18 cellular contexts compared by ENCODE assay signal in the genomic region with DNA sequence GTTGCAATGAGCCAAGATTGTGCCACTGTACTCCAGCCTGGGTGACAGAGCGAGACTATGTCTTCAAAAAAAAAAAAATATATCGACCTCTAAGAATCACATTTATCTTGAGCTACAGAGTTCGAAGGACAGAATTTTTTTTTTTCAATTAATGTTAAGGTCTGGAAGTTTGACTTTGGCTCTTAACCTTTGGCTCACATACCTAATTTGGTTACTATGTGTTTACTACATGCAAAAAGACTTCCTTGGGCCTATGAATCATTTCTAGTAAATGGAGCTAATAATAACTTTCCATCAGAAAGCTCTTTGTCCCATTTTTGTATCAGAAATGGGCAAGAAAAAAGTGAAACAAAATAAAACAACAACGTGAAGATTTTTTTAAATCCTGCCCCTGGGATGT.
DNase-seq lines count a peak whose midpoint lies in the region; ATAC-seq and TF ChIP-seq lines count a peak whose summit lies in the region.
"Had no signal": no experiment of that assay in that cellular context is flagged by ENCODE, and none has a peak within 500 bp of the region (broad histone marks: within the 10 kb centered on the region; RNA-seq: fewer than 3 reads in every experiment).

No MANE protein-coding gene starts in this region.

- H2AFZ ChIP-seq in IMR-90 (replicated peaks; ENCODE audit: low read length, poor library complexity), result no peak overlapping the region

- DNase-seq in AG20443 (ENCODE audit: low spot score) (peak; percentile 54), IMR-90 (peak; percentile 31), chondrocyte (ENCODE audit: low spot score) (no peak), myocyte (ENCODE audit: low read depth) (peak; percentile 35), iPS-NIHi7 (ENCODE audit: extremely low spot score) (no peak), MG63 (no peak)
- DNase-seq in stimulated activated CD4-positive, alpha-beta T cell treated with anti-CD3 and anti-CD28 coated beads, Interleukin-4, amount 100 ng/mL, for 4 hours, result no peak
- no peak for DNase-seq in activated T-cell treated with anti-CD3 and anti-CD28 coated beads, Interleukin-2, amount 50 U/mL, for 24 hours
- DNase-seq: activated CD4-positive, alpha-beta T cell treated with anti-CD3 and anti-CD28 coated beads, Interleukin-2, amount 50 U/mL, for 4 hours; activated T-cell treated with anti-CD3 and anti-CD28 coated beads, Interleukin-2, amount 50 U/mL, for 4 hours; gastrocnemius medialis; lower lobe of right lung; naive thymus-derived CD8-positive, alpha-beta T cell; NCI-H2107; NCI-H526; posterior cingulate gyrus had no signal

- no peak; the same call in 1 of the 2 replicates for ATAC-seq in IMR-90 (ENCODE audit: low read depth)
- ATAC-seq: activated naive CD4-positive, alpha-beta T cell treated with anti-CD3 and anti-CD28 coated beads, Interleukin-2, amount 50 U/mL, for 72 hours; activated T-cell treated with anti-CD3 and anti-CD28 coated beads, Interleukin-2, amount 50 U/mL, for 4 hours; gastrocnemius medialis; lower lobe of right lung; naive thymus-derived CD8-positive, alpha-beta T cell; Panc1 had no signal

- no peaks in the 10 kb centered on the region for H3K9me3 ChIP-seq in IMR-90 (ENCODE audit: control insufficient read depth, insufficient read depth, low read length)
- H3K9me3 ChIP-seq in MG63, result no peaks in the 10 kb centered on the region
- H3K9me3 ChIP-seq: gastrocnemius medialis, lower lobe of right lung had no signal

- dilution Hi-C loops in IMR-90 (cut with HindIII; ENCODE audit: low sequenced_read_pairs, unreplicated experiment), result no loop called here

- H2BK120ac ChIP-seq in IMR-90 (ENCODE audit: low read depth, low read length), result no peak overlapping the region

- H4K5ac ChIP-seq in IMR-90 (ENCODE audit: low read depth, low read length), result no peak overlapping the region

- H3K4me1 Mint-ChIP-seq in chondrocyte (ENCODE audit: low read depth), result peaks cover 14% of the 10 kb centered on the region
- H3K4me1 Mint-ChIP-seq in activated T-cell treated with anti-CD3 and anti-CD28 coated beads, Interleukin-2, amount 50 U/mL, for 24 hours (ENCODE audit: low read depth), result no peaks in the 10 kb centered on the region

- H4K20me1 ChIP-seq in IMR-90 (ENCODE audit: insufficient read depth, low read length), result no peaks in the 10 kb centered on the region

- no peak for TF ChIP-seq CTCF in IMR-90 (conservative IDR thresholded peaks at IDR 0.05; ENCODE audit: low read depth, low read length)
- no peak for TF ChIP-seq CTCF in chondrocyte (IDR thresholded peaks at IDR 0.05)

- POLR2A ChIA-PET in IMR-90 (lab: Charles Lee; ENCODE audit: unreplicated experiment), result no interaction called here

- TF ChIP-seq RAD21 in IMR-90 (IDR thresholded peaks at IDR 0.05; ENCODE audit: low read length), result no peak

- WGBS in IMR-90 (ENCODE audit: extremely low coverage in 2 of 2, insufficient read length in 1 of 2), 2 experiments, result no CpG with 5 or more reads among the region's 4 CpGs

- H2BK20ac ChIP-seq in IMR-90 (ENCODE audit: low read depth, low read length), result no peak overlapping the region

- H3K27ac Mint-ChIP-seq in chondrocyte (ENCODE audit: unreplicated experiment), result peak overlapping the region; percentile 25
- H3K27ac Mint-ChIP-seq in activated T-cell treated with anti-CD3 and anti-CD28 coated beads, Interleukin-2, amount 50 U/mL, for 24 hours, result no peak overlapping the region
- H3K27ac Mint-ChIP-seq: activated naive CD4-positive, alpha-beta T cell treated with anti-CD3 and anti-CD28 coated beads, Interleukin-2, amount 50 U/mL, for 72 hours; naive thymus-derived CD8-positive, alpha-beta T cell had no signal

- no peak overlapping the region for H2AK5ac ChIP-seq in IMR-90 (ENCODE audit: low read depth, low read length)

- no peak overlapping the region for H4K8ac ChIP-seq in IMR-90 (ENCODE audit: low read depth in 2 of 2, low read length in 2 of 2)

- no peaks in the 10 kb centered on the region for H3K27me3 Mint-ChIP-seq in chondrocyte (ENCODE audit: low read depth)
- H3K27me3 Mint-ChIP-seq in activated T-cell treated with anti-CD3 and anti-CD28 coated beads, Interleukin-2, amount 50 U/mL, for 24 hours, result no peaks in the 10 kb centered on the region
- H3K27me3 Mint-ChIP-seq: naive thymus-derived CD8-positive, alpha-beta T cell had no signal

- H4K91ac ChIP-seq in IMR-90 (ENCODE audit: insufficient read depth, low read depth, low read length), result no peak overlapping the region

- H3K9me3 Mint-ChIP-seq in chondrocyte (ENCODE audit: low read depth), result no peaks in the 10 kb centered on the region
- H3K9me3 Mint-ChIP-seq in activated T-cell treated with anti-CD3 and anti-CD28 coated beads, Interleukin-2, amount 50 U/mL, for 24 hours, result no peaks in the 10 kb centered on the region
- H3K9me3 Mint-ChIP-seq: activated naive CD4-positive, alpha-beta T cell treated with anti-CD3 and anti-CD28 coated beads, Interleukin-2, amount 50 U/mL, for 72 hours; activated T-cell treated with anti-CD3 and anti-CD28 coated beads, Interleukin-2, amount 50 U/mL, for 4 hours; naive thymus-derived CD8-positive, alpha-beta T cell had no signal

- H3K14ac ChIP-seq in IMR-90 (replicated peaks; ENCODE audit: low read depth, low read length), result no peak overlapping the region

- no peak overlapping the region for H3K18ac ChIP-seq in IMR-90 (ENCODE audit: low read depth, low read length)

- no peak overlapping the region for H3K4ac ChIP-seq in IMR-90 (ENCODE audit: low read depth, low read length)

- BruUV-seq in IMR-90 (replicated peaks; lab: Mats Ljungman, UMichigan), result no TSS peak

- CTCF ChIA-PET in IMR-90 (lab: Yijun Ruan, JAX), result interaction anchor here (0.6 to 1.2 kb wide), 5 partner anchors 11 to 1003 kb away, joined by 3 to 9 read pairs (median 3); no protein-coding TSS in a partner anchor

- no peak overlapping the region for H2BK15ac ChIP-seq in IMR-90 (ENCODE audit: low read depth, low read length)

- H3K4me3 ChIP-seq in IMR-90 (ENCODE audit: insufficient read depth, low read depth, low read length) (no peak overlapping the region), MG63 (no peak overlapping the region)
- H3K4me3 ChIP-seq: gastrocnemius medialis, lower lobe of right lung had no signal

- no peak overlapping the region for H3K4me3 Mint-ChIP-seq in chondrocyte (ENCODE audit: unreplicated experiment)
- no peak overlapping the region for H3K4me3 Mint-ChIP-seq in activated T-cell treated with anti-CD3 and anti-CD28 coated beads, Interleukin-2, amount 50 U/mL, for 24 hours
- H3K4me3 Mint-ChIP-seq: activated T-cell treated with anti-CD3 and anti-CD28 coated beads, Interleukin-2, amount 50 U/mL, for 4 hours; naive thymus-derived CD8-positive, alpha-beta T cell had no signal

- H3K27me3 ChIP-seq in IMR-90 (ENCODE audit: control insufficient read depth, insufficient read depth, low read length) (no peaks in the 10 kb centered on the region), MG63 (no peaks in the 10 kb centered on the region)
- H3K27me3 ChIP-seq: gastrocnemius medialis had no signal

- no peak overlapping the region for H2AK9ac ChIP-seq in IMR-90 (replicated peaks; ENCODE audit: low read depth, low read length, poor library complexity)

- H3K36me3 Mint-ChIP-seq in chondrocyte (ENCODE audit: low read depth), result no peaks in the 10 kb centered on the region
- H3K36me3 Mint-ChIP-seq in activated T-cell treated with anti-CD3 and anti-CD28 coated beads, Interleukin-2, amount 50 U/mL, for 24 hours (ENCODE audit: low read depth), result peaks cover 10% of the 10 kb centered on the region
- H3K36me3 Mint-ChIP-seq: activated naive CD4-positive, alpha-beta T cell treated with anti-CD3 and anti-CD28 coated beads, Interleukin-2, amount 50 U/mL, for 72 hours had no signal

- no peak for TF ChIP-seq POLR2A in IMR-90 (IDR thresholded peaks at IDR 0.05; ENCODE audit: low read depth, low read length)

- no peak overlapping the region for H2BK5ac ChIP-seq in IMR-90 (ENCODE audit: low read depth, low read length, poor library complexity, severe bottlenecking)

- 0 out of 2 replicates have a peak, but pooled peaks cover 3% of the 10 kb centered on the region for H3K4me1 ChIP-seq in IMR-90 (ENCODE audit: control insufficient read depth, insufficient read depth, low read length)
- H3K4me1 ChIP-seq: gastrocnemius medialis had no signal

- H3K27ac ChIP-seq in IMR-90 (ENCODE audit: insufficient read depth, low read length), result no peak overlapping the region
- H3K27ac ChIP-seq: lower lobe of right lung had no signal

- intact Hi-C loops in IMR-90 (cut with micrococcal nuclease), result no loop called here

- H3K9ac ChIP-seq in IMR-90 (ENCODE audit: low read depth, low read length), result no peak overlapping the region

- no peak overlapping the region for H3K4me2 ChIP-seq in IMR-90 (ENCODE audit: low read depth, low read length)

- no peaks in the 10 kb centered on the region for H3K36me3 ChIP-seq in IMR-90 (ENCODE audit: control insufficient read depth, insufficient read depth, low read length)
- H3K36me3 ChIP-seq in MG63, result no peaks in the 10 kb centered on the region
- H3K36me3 ChIP-seq: gastrocnemius medialis, lower lobe of right lung had no signal

- H3K79me1 ChIP-seq in IMR-90 (ENCODE audit: low read depth in 1 of 2, low read length in 2 of 2), result 0 out of 4 replicates have a peak, but pooled peaks cover 0 to 4% of the 10 kb centered on the region in 2 experiments

- no peak overlapping the region for H3K23ac ChIP-seq in IMR-90 (ENCODE audit: low read depth, low read length)

- H3K56ac ChIP-seq in IMR-90 (ENCODE audit: extremely low read depth, insufficient read depth, low read length), result no peak overlapping the region

- H3K9me1 ChIP-seq in IMR-90 (ENCODE audit: insufficient read depth, low read length), result peaks cover 10% of the 10 kb centered on the region

- in situ Hi-C loops in IMR-90 (cut with MboI; ENCODE audit: low sequenced_read_pairs), result no loop called here

TF ChIP-seq in IMR-90, 13 proteins besides CTCF, POLR2A, EP300 and RAD21 (continues in another document):
- TF ChIP-seq BHLHE40 (IDR thresholded peaks at IDR 0.05; ENCODE audit: low read depth, low read length) (no peak), USF2 (IDR thresholded peaks at IDR 0.05; ENCODE audit: low read depth, low read length) (no peak), SMC3 (IDR thresholded peaks at IDR 0.05; ENCODE audit: low read depth, low read length) (no peak), MXI1 (IDR thresholded peaks at IDR 0.05; ENCODE audit: borderline replicate concordance, low read depth, low read length) (no peak), NFE2L2 (IDR thresholded peaks at IDR 0.05; ENCODE audit: low read depth, low read length) (no peak), CHD1 (IDR thresholded peaks at IDR 0.05; ENCODE audit: low read depth, low read length) (no peak), CEBPB (IDR thresholded peaks at IDR 0.05; ENCODE audit: low read depth, low read length) (no peak)

Comparison
In these comparisons a context has a peak if more than half of its experiments do, and no peak if none do; other contexts are left out.
1. DNase-seq: peak in AG20443 (single experiment), IMR-90 (single experiment) and myocyte (single experiment); none in chondrocyte (single experiment), iPS-NIHi7 (single experiment), MG63 (single experiment), stimulated activated CD4-positive, alpha-beta T cell treated with anti-CD3 and anti-CD28 coated beads, Interleukin-4, amount 100 ng/mL, for 4 hours (0 of 2) and activated T-cell treated with anti-CD3 and anti-CD28 coated beads, Interleukin-2, amount 50 U/mL, for 24 hours (single experiment).